16 cellular contexts compared by ENCODE assay signal in the genomic region with DNA sequence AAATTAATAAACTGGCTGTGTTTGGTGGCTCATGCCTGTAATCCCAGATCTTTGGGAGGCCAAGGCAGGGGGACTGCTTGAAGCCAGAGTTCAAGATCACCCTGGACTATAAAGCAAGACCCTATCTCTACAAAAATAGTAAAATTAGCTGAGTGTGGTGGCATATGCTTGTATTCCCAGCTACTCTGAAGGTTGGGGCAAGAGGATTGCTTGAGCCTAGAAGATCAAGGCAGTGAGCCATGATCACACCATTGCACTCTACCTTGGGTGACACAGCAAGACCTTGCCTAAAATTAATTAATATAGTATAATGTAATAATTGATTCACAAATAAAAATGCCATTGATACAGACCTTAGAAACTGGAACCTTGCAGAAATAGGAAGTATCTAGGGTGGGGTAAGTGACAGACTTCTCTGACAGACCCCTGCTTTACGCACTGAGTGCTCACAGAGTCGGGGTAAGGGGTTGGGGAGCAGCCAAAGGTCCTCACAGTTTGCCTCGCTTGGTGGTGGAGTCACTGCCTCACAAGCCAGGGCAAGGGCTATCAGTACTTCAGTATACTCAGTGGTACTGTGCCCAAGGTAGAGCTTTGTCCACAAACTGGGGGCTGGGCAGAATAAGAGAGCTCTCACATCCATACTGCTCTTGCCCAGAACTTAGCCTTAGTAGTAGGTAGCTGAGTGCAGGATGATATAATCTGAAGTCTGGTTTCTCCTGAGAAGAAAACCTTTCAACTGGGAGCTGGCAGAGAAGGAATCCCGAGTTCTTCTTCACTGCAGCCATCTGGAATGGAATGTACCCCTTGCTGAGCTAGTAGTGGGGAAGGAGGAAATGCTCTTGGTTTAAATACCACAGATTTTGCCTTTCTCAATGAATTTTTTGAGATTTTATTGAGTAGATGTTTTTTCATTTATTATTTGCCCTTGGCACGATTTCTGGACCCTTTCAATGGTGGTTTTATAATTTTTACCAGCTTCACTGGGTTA.
DNase-seq lines count a peak whose midpoint lies in the region; ATAC-seq and TF ChIP-seq lines count a peak whose summit lies in the region.
"Had no signal": no experiment of that assay in that cellular context is flagged by ENCODE, and none has a peak within 500 bp of the region (broad histone marks: within the 10 kb centered on the region; RNA-seq: fewer than 3 reads in every experiment).

No MANE protein-coding gene starts in this region.

- in situ Hi-C loops in Panc1 (cut with HindIII; ENCODE audit: low pct_unique_long_range_greater_than_20kb, low sequenced_read_pairs), result no loop called here

- CTCF ChIA-PET in Panc1 (lab: Charles Lee) (interaction anchor here (0.6 kb wide), 1 partner anchor 45 kb away, joined by 3 read pairs; no protein-coding TSS in a partner anchor), Calu3 (lab: Charles Lee) (no interaction called here)

- no peaks in the 10 kb centered on the region for H3K4me1 Mint-ChIP-seq in Calu3 (ENCODE audit: low read depth, unreplicated experiment)
- no peaks in the 10 kb centered on the region for H3K4me1 Mint-ChIP-seq in stimulated activated effector memory CD8-positive, alpha-beta T cell treated with anti-CD3 and anti-CD28 coated beads, Interleukin-12 subunit alpha, Interleukin-12 subunit beta, amount 100 ng/mL, for 72 hours
- H3K4me1 Mint-ChIP-seq: stimulated activated memory B cell treated with anti-CD40 and anti-IgM and Interleukin-4, amounts not matched to agents 10 μg/mL and 1 μg/mL and 100 μg/mL, for 72 hours had no signal

- H3K4me1 ChIP-seq in Panc1 (ENCODE audit: control insufficient read depth, insufficient read depth, low read length), result no peaks in the 10 kb centered on the region
- H3K4me1 ChIP-seq: uterus had no signal

- H3K27ac Mint-ChIP-seq in Calu3 (ENCODE audit: unreplicated experiment), result no peak overlapping the region
- H3K27ac Mint-ChIP-seq in stimulated activated effector memory CD8-positive, alpha-beta T cell treated with anti-CD3 and anti-CD28 coated beads, Interleukin-12 subunit alpha, Interleukin-12 subunit beta, amount 100 ng/mL, for 72 hours, result no peak overlapping the region
- H3K27ac Mint-ChIP-seq: activated naive CD4-positive, alpha-beta T cell treated with anti-CD3 and anti-CD28 coated beads, Interleukin-2, amount 50 U/mL, for 72 hours; stimulated activated memory B cell treated with anti-CD40 and anti-IgM and Interleukin-4, amounts not matched to agents 10 μg/mL and 1 μg/mL and 100 μg/mL, for 72 hours had no signal

- no peak overlapping the region for H3K4me3 Mint-ChIP-seq in Calu3 (ENCODE audit: low read depth, unreplicated experiment)
- no peak overlapping the region for H3K4me3 Mint-ChIP-seq in stimulated activated effector memory CD8-positive, alpha-beta T cell treated with anti-CD3 and anti-CD28 coated beads, Interleukin-12 subunit alpha, Interleukin-12 subunit beta, amount 100 ng/mL, for 72 hours
- H3K4me3 Mint-ChIP-seq: stimulated activated memory B cell treated with anti-CD40 and anti-IgM and Interleukin-4, amounts not matched to agents 10 μg/mL and 1 μg/mL and 100 μg/mL, for 72 hours had no signal

- BruUV-seq in Panc1 (replicated peaks; lab: Mats Ljungman, UMichigan), result no TSS peak
- no TSS peak for BruUV-seq in Calu3 (replicated peaks; lab: Mats Ljungman, UMichigan)

- no peak overlapping the region for H3K4me3 ChIP-seq in Panc1 (ENCODE audit: low read depth in 2 of 2, low read length in 2 of 2)
- H3K4me3 ChIP-seq: right atrium auricular region, uterus had no signal

- POLR2A ChIA-PET in Panc1 (lab: Charles Lee), result no interaction called here

- 0 out of 2 replicates have a peak, but pooled peaks have one; percentile 48 for ATAC-seq in Panc1
- no peak for ATAC-seq in stimulated activated effector memory CD8-positive, alpha-beta T cell treated with anti-CD3 and anti-CD28 coated beads, Interleukin-12 subunit alpha, Interleukin-12 subunit beta, amount 100 ng/mL, for 72 hours
- ATAC-seq: activated naive CD4-positive, alpha-beta T cell treated with anti-CD3 and anti-CD28 coated beads, Interleukin-2, amount 50 U/mL, for 72 hours; stimulated activated memory B cell treated with anti-CD40 and anti-IgM and Interleukin-4, amounts not matched to agents 10 μg/mL and 1 μg/mL and 100 μg/mL, for 72 hours had no signal

- intact Hi-C loops in Panc1 (cut with micrococcal nuclease; ENCODE audit: unreplicated experiment), result no loop called here
- intact Hi-C loops in posterior cingulate gyrus (cut with DNase I), result loop anchor here (5.0 kb wide), 1 partner anchor 303 kb away; a partner anchor contains a TSS
- intact Hi-C loops in Calu3 (cut with micrococcal nuclease; ENCODE audit: unreplicated experiment), result loop anchor here (10.0 kb wide), 1 partner anchor 306 kb away; a partner anchor contains a TSS

- H3K36me3 Mint-ChIP-seq in Calu3 (ENCODE audit: insufficient read depth, unreplicated experiment), result no peaks in the 10 kb centered on the region
- H3K36me3 Mint-ChIP-seq in stimulated activated effector memory CD8-positive, alpha-beta T cell treated with anti-CD3 and anti-CD28 coated beads, Interleukin-12 subunit alpha, Interleukin-12 subunit beta, amount 100 ng/mL, for 72 hours, result peaks cover 31% of the 10 kb centered on the region
- H3K36me3 Mint-ChIP-seq: activated naive CD4-positive, alpha-beta T cell treated with anti-CD3 and anti-CD28 coated beads, Interleukin-2, amount 50 U/mL, for 72 hours had no signal

- no peaks in the 10 kb centered on the region for H3K9me3 Mint-ChIP-seq in Calu3 (ENCODE audit: low read depth, unreplicated experiment)
- H3K9me3 Mint-ChIP-seq in stimulated activated effector memory CD8-positive, alpha-beta T cell treated with anti-CD3 and anti-CD28 coated beads, Interleukin-12 subunit alpha, Interleukin-12 subunit beta, amount 100 ng/mL, for 72 hours, result no peaks in the 10 kb centered on the region
- H3K9me3 Mint-ChIP-seq: activated naive CD4-positive, alpha-beta T cell treated with anti-CD3 and anti-CD28 coated beads, Interleukin-2, amount 50 U/mL, for 72 hours; stimulated activated memory B cell treated with anti-CD40 and anti-IgM and Interleukin-4, amounts not matched to agents 10 μg/mL and 1 μg/mL and 100 μg/mL, for 72 hours had no signal

- DNase-seq in EL (peak; percentile 59), Panc1 (ENCODE audit: low read depth, low spot score) (no peak), fibroblast of gingiva (ENCODE audit: low read depth) (peak; percentile 61), non-pigmented ciliary epithelial cell (ENCODE audit: low read depth) (peak; percentile 42), posterior cingulate gyrus (no peak), Calu3 (no peak)
- DNase-seq in stimulated activated effector memory CD8-positive, alpha-beta T cell treated with anti-CD3 and anti-CD28 coated beads, Interleukin-12 subunit alpha, Interleukin-12 subunit beta, amount 100 ng/mL, for 72 hours (ENCODE audit: low spot score in 2 of 2), result no peak
- no peak for DNase-seq in activated CD4-positive, CD25-positive, alpha-beta regulatory T cell (lab: John Stamatoyannopoulos, UW)
- DNase-seq: activated CD8-positive, alpha-beta memory T cell treated with anti-CD3 and anti-CD28 coated beads, Interleukin-2, amount 50 U/mL, for 48 hours; dermis blood vessel endothelial cell; stimulated activated CD4-positive, alpha-beta T cell treated with anti-CD3 and anti-CD28 coated beads, Interleukin-4, amount 100 ng/mL, for 1 hour; uterus had no signal

- TF ChIP-seq CTCF in Panc1 (IDR thresholded peaks at IDR 0.05) (no peak), Calu3 (IDR thresholded peaks at IDR 0.05; ENCODE audit: unreplicated experiment) (no peak)

- H3K27me3 ChIP-seq in Panc1 (ENCODE audit: control insufficient read depth, insufficient read depth, low read length), result no peaks in the 10 kb centered on the region
- H3K27me3 ChIP-seq: right atrium auricular region, uterus had no signal

- no peaks in the 10 kb centered on the region for H3K27me3 Mint-ChIP-seq in Calu3 (ENCODE audit: unreplicated experiment)
- H3K27me3 Mint-ChIP-seq: stimulated activated memory B cell treated with anti-CD40 and anti-IgM and Interleukin-4, amounts not matched to agents 10 μg/mL and 1 μg/mL and 100 μg/mL, for 72 hours had no signal

- H3K36me3 ChIP-seq in Panc1 (ENCODE audit: control insufficient read depth, insufficient read depth, low read length), result no peaks in the 10 kb centered on the region
- H3K36me3 ChIP-seq: uterus had no signal

- no peak overlapping the region for H3K27ac ChIP-seq in Panc1 (ENCODE audit: low read length)
- H3K27ac ChIP-seq: C4-2B, right atrium auricular region, uterus had no signal

- no peaks in the 10 kb centered on the region for H3K9me3 ChIP-seq in Panc1 (ENCODE audit: control insufficient read depth, insufficient read depth, low read depth, low read length)
- H3K9me3 ChIP-seq: right atrium auricular region, uterus had no signal

Comparison
In these comparisons a context has a peak if more than half of its experiments do, and no peak if none do; other contexts are left out.
1. DNase-seq: peak in EL (single experiment), fibroblast of gingiva (single experiment) and non-pigmented ciliary epithelial cell (single experiment); none in Panc1 (single experiment), posterior cingulate gyrus (0 of 10), Calu3 (single experiment), stimulated activated effector memory CD8-positive, alpha-beta T cell treated with anti-CD3 and anti-CD28 coated beads, Interleukin-12 subunit alpha, Interleukin-12 subunit beta, amount 100 ng/mL, for 72 hours (0 of 2) and activated CD4-positive, CD25-positive, alpha-beta regulatory T cell (0 of 4).